Comparison of ENCODE assay signal across 8 cellular contexts in genomic region chr3:127544151-127544805, GRCh38. TPM values are rescaled to one million over a fixed set of nuclear protein-coding genes. Genes with fewer than 3 reads are reported as not detected.
DNase-seq lines count a peak whose midpoint lies in the region; ATAC-seq and TF ChIP-seq lines count a peak whose summit lies in the region.

No MANE protein-coding gene starts in this region.

- POLR2A ChIA-PET in activated CD8-positive, alpha-beta T cell treated with anti-CD3 and anti-CD28 coated beads for 36 hours (lab: Charles Lee): no interaction called here

- H3K27me3 Mint-ChIP-seq in activated CD8-positive, alpha-beta T cell treated with anti-CD3 and anti-CD28 coated beads for 36 hours: no peaks in the 10 kb centered on the region

- peak overlapping the region in 1 of 2 experiments; percentile 22 for H3K18ac ChIP-seq in mesenchymal stem cell (ENCODE audit: low read depth in 1 of 2, low read length in 2 of 2)

- no peaks in the 10 kb centered on the region for H3K36me3 ChIP-seq in mesenchymal stem cell (ENCODE audit: control insufficient read depth in 1 of 2, insufficient read depth in 2 of 2, low read depth in 1 of 2, low read length in 2 of 2)

- intact Hi-C loops in activated CD8-positive, alpha-beta T cell treated with anti-CD3 and anti-CD28 coated beads for 36 hours (cut with micrococcal nuclease): loop anchor here (5.0 kb wide), 1 partner anchor 867 kb away; no protein-coding TSS in a partner anchor

- peaks cover 5% of the 10 kb centered on the region for H3K4me1 Mint-ChIP-seq in activated CD8-positive, alpha-beta T cell treated with anti-CD3 and anti-CD28 coated beads for 36 hours (ENCODE audit: low read depth)

- no peak overlapping the region for H3K23ac ChIP-seq in mesenchymal stem cell (ENCODE audit: low read length in 2 of 2)

- no peak overlapping the region for H3K4me3 Mint-ChIP-seq in activated CD8-positive, alpha-beta T cell treated with anti-CD3 and anti-CD28 coated beads for 36 hours

- no peak overlapping the region for H2BK15ac ChIP-seq in mesenchymal stem cell (ENCODE audit: low read depth, poor library complexity, severe bottlenecking)

- H3K4me1 ChIP-seq in mesenchymal stem cell (ENCODE audit: control insufficient read depth, insufficient read depth, low read depth, low read length): peaks cover 10% of the 10 kb centered on the region

- no peak overlapping the region for H4K8ac ChIP-seq in mesenchymal stem cell (ENCODE audit: low read length)

- H4K91ac ChIP-seq in mesenchymal stem cell (ENCODE audit: low read length): no peak overlapping the region

- no peak overlapping the region for H2BK120ac ChIP-seq in mesenchymal stem cell (ENCODE audit: low read depth, low read length)

- H2AK5ac ChIP-seq in mesenchymal stem cell (ENCODE audit: low read length, severe bottlenecking): no peak overlapping the region

- no peaks in the 10 kb centered on the region for H3K36me3 Mint-ChIP-seq in activated CD8-positive, alpha-beta T cell treated with anti-CD3 and anti-CD28 coated beads for 36 hours (ENCODE audit: low read depth)

- H3K27ac Mint-ChIP-seq in activated CD8-positive, alpha-beta T cell treated with anti-CD3 and anti-CD28 coated beads for 36 hours: no peak overlapping the region

- H3K79me1 ChIP-seq in mesenchymal stem cell (replicated peaks; ENCODE audit: low read length, poor library complexity, severe bottlenecking): no peaks in the 10 kb centered on the region

- no peak overlapping the region for H3K27ac ChIP-seq in mesenchymal stem cell (ENCODE audit: low read length, poor library complexity, severe bottlenecking)

- H2BK5ac ChIP-seq in mesenchymal stem cell (ENCODE audit: low read depth, low read length, poor library complexity, severe bottlenecking): no peak overlapping the region

- H3K9me3 Mint-ChIP-seq in activated CD8-positive, alpha-beta T cell treated with anti-CD3 and anti-CD28 coated beads for 36 hours: no peaks in the 10 kb centered on the region

- H3K27me3 ChIP-seq in mesenchymal stem cell (ENCODE audit: control insufficient read depth in 1 of 2, insufficient read depth in 1 of 2, low read length in 2 of 2): peaks cover 16 to 30% of the 10 kb centered on the region in 2 experiments

- H2BK12ac ChIP-seq in mesenchymal stem cell (ENCODE audit: low read length in 2 of 2): no peak overlapping the region

- WGBS in mesenchymal stem cell: 13% methylated on average over 7 of the region's 11 CpGs

- H3K4me3 ChIP-seq in GM12875 (ENCODE audit: low read depth, low read length) (no peak overlapping the region), mesenchymal stem cell (ENCODE audit: insufficient read depth in 1 of 2, low read depth in 1 of 2, low read length in 2 of 2) (no peak overlapping the region)

- peak; percentile 87 for TF ChIP-seq CTCF in GM12875 (IDR thresholded peaks at IDR 0.05; ENCODE audit: borderline replicate concordance, insufficient read depth, low read depth, low read length)
- peak; percentile 81 for TF ChIP-seq CTCF in activated CD8-positive, alpha-beta T cell treated with anti-CD3 and anti-CD28 coated beads for 36 hours (IDR thresholded peaks at IDR 0.05)

- no peak overlapping the region for H3K9ac ChIP-seq in mesenchymal stem cell (ENCODE audit: low read length)

- H3K4me2 ChIP-seq in mesenchymal stem cell (ENCODE audit: low read length, poor library complexity, severe bottlenecking): no peak overlapping the region

- ATAC-seq in HG03460 (IDR thresholded peaks at IDR 0.05; ENCODE audit: unreplicated experiment) (peak; percentile 53), HG03045 (IDR thresholded peaks at IDR 0.05; ENCODE audit: unreplicated experiment) (no peak)
- peak; percentile 45 for ATAC-seq in activated CD8-positive, alpha-beta T cell treated with anti-CD3 and anti-CD28 coated beads for 36 hours

- H2AFZ ChIP-seq in mesenchymal stem cell (ENCODE audit: low read depth, low read length): no peak overlapping the region

- H3K4ac ChIP-seq in mesenchymal stem cell (ENCODE audit: low read depth in 1 of 2, low read length in 2 of 2): no peak overlapping the region

- DNase-seq in NCI-H82 (lab: John Stamatoyannopoulos, UW): peak; percentile 99
- peak; percentile 83 for DNase-seq in activated CD8-positive, alpha-beta T cell treated with anti-CD3 and anti-CD28 coated beads for 36 hours
- DNase-seq in effector CD8-positive, alpha-beta T cell (lab: John Stamatoyannopoulos, UW): peak; percentile 47
- peak; percentile 71 for DNase-seq in mesenchymal stem cell
- DNase-seq in stimulated activated CD8-positive, alpha-beta memory T cell treated with anti-CD3 and anti-CD28 coated beads, Interleukin-2, amount 100 ng/mL, for 1 hour (ENCODE audit: low read depth in 2 of 2): peak; percentile 33 to 37

- H3K9me3 ChIP-seq in mesenchymal stem cell (ENCODE audit: control insufficient read depth, low read length): no peaks in the 10 kb centered on the region

- H3K14ac ChIP-seq in mesenchymal stem cell (ENCODE audit: low read length in 2 of 2): no peak overlapping the region

- CTCF ChIA-PET in activated CD8-positive, alpha-beta T cell treated with anti-CD3 and anti-CD28 coated beads for 36 hours (lab: Charles Lee): interaction anchor here (0.7 to 2.3 kb wide), 14 partner anchors 8 to 1022 kb away, joined by 3 to 8 read pairs (median 4); no protein-coding TSS in a partner anchor

RNA-seq across cellular contexts. Expression of gene TPRA1, which starts 46.3 kb away (rescaled TPM):
- 10 to 100 TPM; 26.6 to 28.0 TPM for total RNA-seq in activated CD8-positive, alpha-beta T cell treated with anti-CD3 and anti-CD28 coated beads for 36 hours
- polyA plus RNA-seq in mesenchymal stem cell (2013, experiment 1 of 2): 21.1 TPM
- polyA plus RNA-seq in mesenchymal stem cell (2013, experiment 2 of 2): 20.9 TPM

RNA-seq across cellular contexts. Expression of gene MCM2, which starts 53.9 kb away (rescaled TPM):
- total RNA-seq in activated CD8-positive, alpha-beta T cell treated with anti-CD3 and anti-CD28 coated beads for 36 hours: 100 to 1,000 TPM; 289 to 302 TPM
- polyA plus RNA-seq in mesenchymal stem cell (2013, experiment 1 of 2): 5.5 TPM
- polyA plus RNA-seq in mesenchymal stem cell (2013, experiment 2 of 2): 5.5 TPM

Comparison
In these comparisons a context has a peak if more than half of its experiments do, and no peak if none do; other contexts are left out.
1. DNase-seq: peak in every context shown above with its lines; median percentile 99 in NCI-H82; 83 in activated CD8-positive, alpha-beta T cell treated with anti-CD3 and anti-CD28 coated beads for 36 hours; 71 in mesenchymal stem cell; 47 in effector CD8-positive, alpha-beta T cell; 35 in stimulated activated CD8-positive, alpha-beta memory T cell treated with anti-CD3 and anti-CD28 coated beads, Interleukin-2, amount 100 ng/mL, for 1 hour.